ENCODE assay signal across 1 cellular context in genomic region chr15:75625542-75626347, GRCh38.
A peak's percentile ranks its signal among the peaks of the same experiment; 100 is the strongest.
TF ChIP-seq lines count a peak whose summit lies in the region.

TSS of gene SNUPN (minus strand) at chr15:75625725. CDS start at chr15:75621051, 4,674 bp downstream.

TF ChIP-seq in HepG2, 621 proteins besides CTCF, POLR2A, EP300 and RAD21 (continued from another document and continues in another):
- TF ChIP-seq ZNF704 (CRISPR knock-in tag; IDR thresholded peaks at IDR 0.05; ENCODE audit: borderline replicate concordance) (no peak; the same call in 1 of the 2 replicates), SAP130 (CRISPR knock-in tag; IDR thresholded peaks at IDR 0.05; ENCODE audit: low read depth) (peak; percentile 86), ZNF569 (CRISPR knock-in tag; IDR thresholded peaks at IDR 0.05; ENCODE audit: borderline replicate concordance) (no peak), AGO1 (IDR thresholded peaks at IDR 0.05; ENCODE audit: low read depth, low read length, poor library complexity, severe bottlenecking) (no peak), XBP1 (CRISPR knock-in tag; IDR thresholded peaks at IDR 0.05) (no peak), ZNF331 (CRISPR knock-in tag; IDR thresholded peaks at IDR 0.05) (0 out of 2 replicates have a peak, but pooled peaks have one; percentile 23), THAP11 (CRISPR knock-in tag; IDR thresholded peaks at IDR 0.05) (peak; percentile 87), RELA (CRISPR knock-in tag; IDR thresholded peaks at IDR 0.05) (peak; percentile 38; the same call in 1 of the 2 replicates), SP2 (CRISPR knock-in tag; IDR thresholded peaks at IDR 0.05) (0 out of 2 replicates have a peak, but pooled peaks have one; percentile 26), RARA (CRISPR knock-in tag; IDR thresholded peaks at IDR 0.05) (no peak), TCF7L2 (IDR thresholded peaks at IDR 0.05; ENCODE audit: low read depth, low read length) (no peak), NFIB (CRISPR knock-in tag; IDR thresholded peaks at IDR 0.05; ENCODE audit: borderline replicate concordance) (no peak), ZNF138 (CRISPR knock-in tag; IDR thresholded peaks at IDR 0.05; ENCODE audit: low read depth) (peak; percentile 15; the same call in 1 of the 2 replicates), KDM2A (CRISPR knock-in tag; IDR thresholded peaks at IDR 0.05; ENCODE audit: borderline replicate concordance, low read depth) (peak; percentile 83), NR3C1 (CRISPR knock-in tag; IDR thresholded peaks at IDR 0.05) (no peak), POGK (CRISPR knock-in tag; conservative IDR thresholded peaks at IDR 0.05) (peak; percentile 83), ZNF724P (CRISPR knock-in tag; IDR thresholded peaks at IDR 0.05; ENCODE audit: borderline replicate concordance) (no peak; the same call in 1 of the 2 replicates), SATB2 (CRISPR knock-in tag; IDR thresholded peaks at IDR 0.05) (no peak), ZNF660 (CRISPR knock-in tag; IDR thresholded peaks at IDR 0.05; ENCODE audit: borderline replicate concordance, low read depth) (no peak), MTF1 (CRISPR knock-in tag; IDR thresholded peaks at IDR 0.05) (no peak), THYN1 (CRISPR knock-in tag; IDR thresholded peaks at IDR 0.05; ENCODE audit: borderline replicate concordance, low read depth) (no peak), ZNF703 (CRISPR knock-in tag; IDR thresholded peaks at IDR 0.05; ENCODE audit: borderline replicate concordance) (0 out of 2 replicates have a peak, but pooled peaks have one; percentile 29), ZFP36 (IDR thresholded peaks at IDR 0.05; ENCODE audit: borderline replicate concordance, low read depth, low read length, partially characterized antibody) (no peak), CREB1 (IDR thresholded peaks at IDR 0.05) (peak; percentile 39; the same call in 1 of the 2 replicates), CREB1 (CRISPR knock-in tag; IDR thresholded peaks at IDR 0.05) (no peak), ZBTB7A (CRISPR knock-in tag; IDR thresholded peaks at IDR 0.05) (no peak), ZNF343 (CRISPR knock-in tag; IDR thresholded peaks at IDR 0.05) (peak; percentile 58; the same call in 1 of the 2 replicates), GLMP (CRISPR knock-in tag; IDR thresholded peaks at IDR 0.05; ENCODE audit: borderline replicate concordance) (no peak), ZSCAN30 (CRISPR knock-in tag; IDR thresholded peaks at IDR 0.05) (no peak), IRF1 (CRISPR knock-in tag; IDR thresholded peaks at IDR 0.05; ENCODE audit: low read depth) (no peak), SOX5 (CRISPR knock-in tag; IDR thresholded peaks at IDR 0.05; ENCODE audit: borderline replicate concordance) (peak; percentile 15; the same call in 1 of the 2 replicates), TRIM22 (IDR thresholded peaks at IDR 0.05) (no peak), KDM1A (CRISPR knock-in tag; IDR thresholded peaks at IDR 0.05) (peak; percentile 34; the same call in 1 of the 2 replicates), SNAI1 (CRISPR knock-in tag; IDR thresholded peaks at IDR 0.05; ENCODE audit: borderline replicate concordance) (peak; percentile 65; the same call in 1 of the 2 replicates), ISX (CRISPR knock-in tag; conservative IDR thresholded peaks at IDR 0.05) (peak; percentile 74; the same call in 1 of the 2 replicates), ZSCAN25 (CRISPR knock-in tag; IDR thresholded peaks at IDR 0.05) (no peak), ZNF766 (CRISPR knock-in tag; IDR thresholded peaks at IDR 0.05; ENCODE audit: borderline replicate concordance) (peak; percentile 50; the same call in 1 of the 2 replicates), ZSCAN9 (CRISPR knock-in tag; IDR thresholded peaks at IDR 0.05; ENCODE audit: borderline replicate concordance) (peak; percentile 30; the same call in 1 of the 2 replicates), CSRNP1 (CRISPR knock-in tag; IDR thresholded peaks at IDR 0.05) (no peak), MIER2 (CRISPR knock-in tag; IDR thresholded peaks at IDR 0.05) (no peak), ARNT2 (CRISPR knock-in tag; IDR thresholded peaks at IDR 0.05; ENCODE audit: low read depth) (0 out of 2 replicates have a peak, but pooled peaks have one; percentile 72), SSRP1 (CRISPR knock-in tag; IDR thresholded peaks at IDR 0.05) (no peak), ZBTB44 (CRISPR knock-in tag; IDR thresholded peaks at IDR 0.05) (no peak; the same call in 1 of the 2 replicates), ZNF460 (CRISPR knock-in tag; IDR thresholded peaks at IDR 0.05; ENCODE audit: borderline replicate concordance) (peak; percentile 53; the same call in 1 of the 2 replicates), BCLAF1 (IDR thresholded peaks at IDR 0.05) (no peak), ZNF431 (CRISPR knock-in tag; IDR thresholded peaks at IDR 0.05; ENCODE audit: borderline replicate concordance, low read depth) (0 out of 2 replicates have a peak, but pooled peaks have one; percentile 13), EZH2 (conservative IDR thresholded peaks at IDR 0.05; ENCODE audit: low read depth, low read length) (no peak), RBM22 (optimal IDR thresholded peaks at IDR 0.05; ENCODE audit: low read length) (no peak), KDM4B (CRISPR knock-in tag; IDR thresholded peaks at IDR 0.05) (no peak; the same call in 1 of the 2 replicates), ZNF841 (CRISPR knock-in tag; IDR thresholded peaks at IDR 0.05; ENCODE audit: borderline replicate concordance) (no peak), IKZF1 (IDR thresholded peaks at IDR 0.05) (no peak), ZNF282 (IDR thresholded peaks at IDR 0.05; ENCODE audit: partially characterized antibody) (no peak), ZNF782 (CRISPR knock-in tag; IDR thresholded peaks at IDR 0.05; ENCODE audit: borderline replicate concordance) (0 out of 2 replicates have a peak, but pooled peaks have one; percentile 11), JUN (CRISPR knock-in tag; IDR thresholded peaks at IDR 0.05) (no peak; the same call in 1 of the 2 replicates), POLR2G (IDR thresholded peaks at IDR 0.05; ENCODE audit: low read depth, low read length) (peak; percentile 91), ZNF552 (CRISPR knock-in tag; IDR thresholded peaks at IDR 0.05; ENCODE audit: borderline replicate concordance) (no peak), PHF8 (CRISPR knock-in tag; IDR thresholded peaks at IDR 0.05) (peak; percentile 92), ZSCAN22 (CRISPR knock-in tag; IDR thresholded peaks at IDR 0.05) (peak; percentile 48; the same call in 1 of the 2 replicates), FOXK2 (IDR thresholded peaks at IDR 0.05) (no peak), HINFP (CRISPR knock-in tag; IDR thresholded peaks at IDR 0.05; ENCODE audit: low read depth) (0 out of 2 replicates have a peak, but pooled peaks have one; percentile 20)
